In the genomic region with DNA sequence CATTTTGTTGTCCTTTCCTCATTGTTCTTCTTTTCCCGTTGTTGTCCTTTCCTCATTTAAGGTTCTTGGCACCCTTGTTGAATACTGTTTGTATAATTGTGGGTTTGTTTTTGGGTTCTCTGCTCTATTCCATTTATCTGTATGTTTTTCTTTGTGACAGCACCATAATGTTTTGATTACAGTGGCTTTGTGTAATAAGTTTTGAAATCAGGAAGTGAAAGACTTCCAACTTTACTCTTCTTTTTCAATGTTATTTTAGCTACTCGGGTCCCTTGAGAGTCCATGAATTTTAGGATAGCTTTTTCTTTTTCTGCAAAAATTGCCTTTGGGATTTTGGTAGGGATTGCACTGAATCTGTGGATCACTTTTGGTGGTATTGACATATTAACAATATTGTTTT, we compare ENCODE assay signal across 22 cellular contexts. TPM values are rescaled to one million over a fixed set of nuclear protein-coding genes. Genes with fewer than 3 reads are reported as not detected.
DNase-seq lines count a peak whose midpoint lies in the region; TF ChIP-seq lines count a peak whose summit lies in the region.
"Had no signal": no experiment of that assay in that cellular context is flagged by ENCODE, and none has a peak within 500 bp of the region (broad histone marks: within the 10 kb centered on the region; RNA-seq: fewer than 3 reads in every experiment).

No MANE protein-coding gene starts in this region.

- H3K27me3 Mint-ChIP-seq in IgD-negative memory B cell (no peaks in the 10 kb centered on the region), osteocyte (ENCODE audit: unreplicated experiment) (no peaks in the 10 kb centered on the region)
- H3K27me3 Mint-ChIP-seq: effector memory CD8-positive, alpha-beta T cell; T-cell had no signal

- H3K4me3 Mint-ChIP-seq in IgD-negative memory B cell (peak overlapping the region in 1 of 4 donors; percentile 89), osteocyte (ENCODE audit: unreplicated experiment) (peak overlapping the region; percentile 4)
- H3K4me3 Mint-ChIP-seq: activated T-helper 1 cell treated with anti-CD3 and anti-CD28 coated beads, Interleukin-12 subunit alpha, Interleukin-12 subunit beta, Interleukin-2, Interleukin-4 antibody, amounts not matched to agents 30 ng/mL and 10 ng/mL and 1 ng/mL, durations not matched to agents 14 hours and 24 hours and 36 hours; CD8-positive, alpha-beta T cell; effector memory CD8-positive, alpha-beta T cell; immature natural killer cell; mesothelial cell of epicardium; T-cell had no signal

- peak overlapping the region in 2 of 3 donors; percentile 37 to 71 for H3K27ac Mint-ChIP-seq in IgD-negative memory B cell
- H3K27ac Mint-ChIP-seq in osteocyte (ENCODE audit: unreplicated experiment) = peak overlapping the region; percentile 85
- H3K27ac Mint-ChIP-seq: activated T-helper 1 cell treated with anti-CD3 and anti-CD28 coated beads, Interleukin-12 subunit alpha, Interleukin-12 subunit beta, Interleukin-2, Interleukin-4 antibody, amounts not matched to agents 30 ng/mL and 10 ng/mL and 1 ng/mL, durations not matched to agents 14 hours and 24 hours and 36 hours; CD8-positive, alpha-beta T cell; mesothelial cell of epicardium; T-cell had no signal

- DNase-seq in CD1c-positive myeloid dendritic cell (ENCODE audit: extremely low spot score) = peak; percentile 10
- no peak for DNase-seq in epithelial cell of prostate (ENCODE audit: low read depth, low spot score)
- DNase-seq in osteocyte (ENCODE audit: extremely low spot score, unreplicated experiment) = no peak
- no peak for DNase-seq in SJCRH30
- DNase-seq in midbrain (lab: John Stamatoyannopoulos, UW) = no peak
- no peak for DNase-seq in anterior cingulate cortex (lab: John Stamatoyannopoulos, UW)
- DNase-seq: caudate nucleus; CD8-positive, alpha-beta T cell; effector memory CD8-positive, alpha-beta T cell; immature natural killer cell; KG1; NCI-H2171; NCI-H82; occipital lobe; stimulated activated CD4-positive, alpha-beta T cell treated with anti-CD3 and anti-CD28 coated beads, Interleukin-4, amount 100 ng/mL, for 1 hour; T-cell had no signal

- H3K9me3 Mint-ChIP-seq in IgD-negative memory B cell (no peaks in the 10 kb centered on the region), osteocyte (ENCODE audit: unreplicated experiment) (no peaks in the 10 kb centered on the region)
- H3K9me3 Mint-ChIP-seq: activated T-helper 1 cell treated with anti-CD3 and anti-CD28 coated beads, Interleukin-12 subunit alpha, Interleukin-12 subunit beta, Interleukin-2, Interleukin-4 antibody, amounts not matched to agents 30 ng/mL and 10 ng/mL and 1 ng/mL, durations not matched to agents 14 hours and 24 hours and 36 hours; CD8-positive, alpha-beta T cell; effector memory CD8-positive, alpha-beta T cell; immature natural killer cell; T-cell had no signal

- peaks cover 17% of the 10 kb centered on the region; the same call in 1 of the 2 replicates for H3K36me3 ChIP-seq in SJCRH30
- H3K36me3 ChIP-seq: thoracic aorta had no signal

- peaks cover 15% of the 10 kb centered on the region for H3K4me1 ChIP-seq in SJCRH30

- peaks cover 15% of the 10 kb centered on the region for H3K36me3 Mint-ChIP-seq in IgD-negative memory B cell
- peaks cover 18% of the 10 kb centered on the region for H3K36me3 Mint-ChIP-seq in osteocyte (ENCODE audit: unreplicated experiment)

- H3K4me3 ChIP-seq in SJCRH30 = no peak overlapping the region
- H3K4me3 ChIP-seq: thoracic aorta had no signal

- peak overlapping the region; percentile 27 for H3K27ac ChIP-seq in epithelial cell of prostate
- H3K27ac ChIP-seq in SJCRH30 = no peak overlapping the region
- H3K27ac ChIP-seq: RWPE1, thoracic aorta, VCaP had no signal

- no peak for TF ChIP-seq CTCF in osteocyte (IDR thresholded peaks at IDR 0.05)

- peaks cover 31 to 40% (median 32%) of the 10 kb centered on the region in 3 donors for H3K4me1 Mint-ChIP-seq in IgD-negative memory B cell
- H3K4me1 Mint-ChIP-seq in osteocyte (ENCODE audit: unreplicated experiment) = peaks cover 20% of the 10 kb centered on the region

- H3K9me3 ChIP-seq in SJCRH30 (replicated peaks) = no peaks in the 10 kb centered on the region
- H3K9me3 ChIP-seq: thoracic aorta had no signal

- no peaks in the 10 kb centered on the region for H3K27me3 ChIP-seq in SJCRH30

RNA-seq across cellular contexts. Expression of a gene that starts 28.1 kb away (rescaled TPM):
- 17.0 TPM for polyA plus RNA-seq in IgD-negative memory B cell
- total RNA-seq in osteocyte = 52.2 and 63.0 TPM in 2 replicates
- 52.7 and 62.0 TPM in 2 replicates for total RNA-seq in SJCRH30 (2014; rRNA removed; shearing (Covaris generic))
